Comparison of ENCODE assay signal across 1 cellular context in the genomic region with DNA sequence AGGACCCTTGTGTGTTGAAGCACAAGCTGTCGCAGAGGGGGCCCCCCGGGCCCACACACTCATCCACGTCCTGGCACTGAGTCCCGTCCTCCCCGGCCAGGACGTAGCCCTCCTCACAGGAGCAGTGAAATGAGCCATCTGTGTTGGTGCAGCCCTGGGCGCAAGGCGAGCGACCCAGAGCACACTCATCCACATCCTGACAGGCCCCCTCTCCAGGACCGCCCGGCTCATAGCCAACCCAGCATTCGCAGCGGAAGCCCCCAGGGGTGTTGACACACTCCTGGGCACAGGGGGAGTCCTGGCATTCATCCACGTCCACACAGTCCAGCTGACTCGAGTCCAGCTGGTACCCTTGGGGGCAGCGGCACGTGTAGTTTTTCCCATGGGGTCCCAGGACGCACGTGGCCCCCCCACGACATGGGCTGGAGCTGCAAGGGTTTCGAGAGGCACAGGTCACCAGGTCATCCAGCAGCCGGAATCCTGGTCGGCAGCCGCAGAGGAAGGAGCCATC.
TF ChIP-seq lines count a peak whose summit lies in the region.

No MANE protein-coding gene starts in this region.

TF ChIP-seq in HepG2, 621 proteins besides CTCF, POLR2A, EP300 and RAD21:
- 0 out of 2 replicates have a peak, but pooled peaks have one; percentile 30 for TF ChIP-seq HES4 (CRISPR knock-in tag; IDR thresholded peaks at IDR 0.05; ENCODE audit: borderline replicate concordance)
- TF ChIP-seq, protein P1, sequence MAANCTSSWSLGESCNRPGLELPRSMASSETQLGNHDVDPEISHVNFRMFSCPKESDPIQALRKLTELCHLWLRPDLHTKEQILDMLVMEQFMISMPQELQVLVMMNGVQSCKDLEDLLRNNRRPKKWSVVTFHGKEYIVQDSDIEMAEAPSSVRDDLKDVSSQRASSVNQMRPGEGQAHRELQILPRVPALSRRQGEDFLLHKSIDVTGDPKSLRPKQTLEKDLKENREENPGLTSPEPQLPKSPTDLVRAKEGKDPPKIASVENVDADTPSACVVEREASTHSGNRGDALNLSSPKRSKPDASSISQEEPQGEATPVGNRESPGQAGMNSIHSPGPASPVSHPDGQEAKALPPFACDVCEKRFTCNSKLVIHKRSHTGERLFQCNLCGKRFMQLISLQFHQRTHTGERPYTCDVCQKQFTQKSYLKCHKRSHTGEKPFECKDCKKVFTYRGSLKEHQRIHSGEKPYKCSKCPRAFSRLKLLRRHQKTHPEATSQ (CRISPR knock-in tag; IDR thresholded peaks at IDR 0.05; ENCODE audit: borderline replicate concordance): no peak
- TF ChIP-seq, protein P2, sequence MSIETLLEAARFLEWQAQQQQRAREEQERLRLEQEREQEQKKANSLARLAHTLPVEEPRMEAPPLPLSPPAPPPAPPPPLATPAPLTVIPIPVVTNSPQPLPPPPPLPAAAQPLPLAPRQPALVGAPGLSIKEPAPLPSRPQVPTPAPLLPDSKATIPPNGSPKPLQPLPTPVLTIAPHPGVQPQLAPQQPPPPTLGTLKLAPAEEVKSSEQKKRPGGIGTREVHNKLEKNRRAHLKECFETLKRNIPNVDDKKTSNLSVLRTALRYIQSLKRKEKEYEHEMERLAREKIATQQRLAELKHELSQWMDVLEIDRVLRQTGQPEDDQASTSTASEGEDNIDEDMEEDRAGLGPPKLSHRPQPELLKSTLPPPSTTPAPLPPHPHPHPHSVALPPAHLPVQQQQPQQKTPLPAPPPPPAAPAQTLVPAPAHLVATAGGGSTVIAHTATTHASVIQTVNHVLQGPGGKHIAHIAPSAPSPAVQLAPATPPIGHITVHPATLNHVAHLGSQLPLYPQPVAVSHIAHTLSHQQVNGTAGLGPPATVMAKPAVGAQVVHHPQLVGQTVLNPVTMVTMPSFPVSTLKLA (IDR thresholded peaks at IDR 0.05): peak; percentile 89
